8 cellular contexts compared by ENCODE assay signal in the genomic region with DNA sequence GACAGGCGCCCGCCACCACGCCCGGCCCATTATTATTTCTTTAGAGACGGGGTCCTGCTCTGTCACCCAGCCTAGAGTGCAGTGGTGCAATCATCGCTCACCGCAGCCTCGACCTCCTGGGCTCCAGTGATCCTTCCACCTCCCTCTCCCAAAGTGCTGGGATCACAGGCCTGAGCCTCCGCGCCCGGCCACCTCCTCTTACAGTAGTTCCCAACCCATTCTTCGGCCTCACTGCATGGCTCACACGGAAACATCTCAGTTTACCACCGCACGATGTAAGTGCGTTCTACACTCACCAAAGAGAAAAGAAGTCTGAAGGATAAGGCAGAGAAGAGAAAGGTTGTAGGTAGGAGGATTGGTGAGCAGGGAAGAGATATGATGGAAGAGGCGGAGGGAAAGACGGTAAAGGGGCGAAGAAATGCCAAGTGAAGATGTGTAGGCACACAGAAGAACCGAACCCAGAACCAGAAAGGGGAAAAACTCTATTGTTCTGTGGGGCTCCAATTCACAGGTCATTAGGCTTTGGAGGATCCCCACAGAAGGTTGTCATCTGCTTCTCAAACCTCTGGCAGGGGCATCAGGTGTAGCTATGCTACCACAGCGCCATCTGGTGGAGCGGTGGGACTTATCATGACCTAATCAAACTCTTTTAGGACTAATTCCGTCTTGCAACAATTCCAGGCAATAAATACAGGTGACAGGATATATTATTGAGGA.
DNase-seq lines count a peak whose midpoint lies in the region; ATAC-seq, FAIRE-seq and TF ChIP-seq lines count a peak whose summit lies in the region.

No MANE protein-coding gene starts in this region.

- FAIRE-seq in GM12891 (lab: Jason Lieb, UNC) (peak; percentile 88), keratinocyte (lab: Jason Lieb, UNC) (peak; percentile 26)

- H3K27ac ChIP-seq in keratinocyte (ENCODE audit: control insufficient read depth, insufficient read depth, low read length), result no peak overlapping the region

- H3K9me3 ChIP-seq in keratinocyte (ENCODE audit: control insufficient read depth, low read depth, low read length), result no peaks in the 10 kb centered on the region

- ATAC-seq in HG03103 (IDR thresholded peaks at IDR 0.05; ENCODE audit: low read depth, unreplicated experiment), result peak; percentile 61
- no peak for ATAC-seq in GM21737 (IDR thresholded peaks at IDR 0.05; ENCODE audit: unreplicated experiment)

- H3K4me2 ChIP-seq in keratinocyte (ENCODE audit: control insufficient read depth, extremely low read depth, insufficient read depth, low read depth, low read length), result no peak overlapping the region

- no peak overlapping the region for H2AFZ ChIP-seq in keratinocyte (ENCODE audit: control insufficient read depth, low read length)

- TF ChIP-seq POLR2A in GM12891 (IDR thresholded peaks at IDR 0.05; ENCODE audit: low read depth, low read length), result no peak

- peaks cover 19% of the 10 kb centered on the region for H3K4me1 ChIP-seq in keratinocyte (ENCODE audit: control insufficient read depth, extremely low read depth, insufficient read depth, low read length)

- H3K79me2 ChIP-seq in keratinocyte (ENCODE audit: control insufficient read depth, insufficient read depth, low read length), result no peaks in the 10 kb centered on the region

- no peaks in the 10 kb centered on the region for H3K36me3 ChIP-seq in keratinocyte (ENCODE audit: control insufficient read depth in 2 of 2, extremely low read depth in 1 of 2, insufficient read depth in 2 of 2, low read length in 2 of 2)

- dilution Hi-C loops in keratinocyte (cut with MboI; ENCODE audit: extremely low pct_ligation_motif_present, low sequenced_read_pairs), result no loop called here

- no peaks in the 10 kb centered on the region for H3K9me1 ChIP-seq in keratinocyte (ENCODE audit: control insufficient read depth, extremely low read depth, insufficient read depth, low read length)

- H4K20me1 ChIP-seq in keratinocyte (ENCODE audit: control insufficient read depth, extremely low read depth, insufficient read depth, low read length), result no peaks in the 10 kb centered on the region

- H3K4me3 ChIP-seq in cardiac fibroblast (replicated peaks in 1 of 2; ENCODE audit: low read depth in 2 of 2, low read length in 2 of 2) (no peak overlapping the region), keratinocyte (ENCODE audit: control insufficient read depth in 2 of 3, extremely low read depth in 1 of 3, insufficient read depth in 2 of 3, low read depth in 1 of 3, low read length in 3 of 3) (no peak overlapping the region)

- TF ChIP-seq CTCF in cardiac fibroblast (IDR thresholded peaks at IDR 0.05; ENCODE audit: low read depth, low read length), result peak; percentile 92
- TF ChIP-seq CTCF in keratinocyte (optimal IDR thresholded peaks at IDR 0.05 in 1 of 3, IDR thresholded peaks at IDR 0.05 in 1 of 3, conservative IDR thresholded peaks at IDR 0.05 in 1 of 3; ENCODE audit: extremely low read depth in 1 of 3, insufficient read depth in 2 of 3, low read length in 3 of 3), result peak; percentile 77 to 89 (median 85)

- H3K27me3 ChIP-seq in keratinocyte (ENCODE audit: control insufficient read depth, extremely low read depth, insufficient read depth, low read length), result no peaks in the 10 kb centered on the region

- DNase-seq in GM12891 (ENCODE audit: insufficient read length, low spot score) (peak; percentile 66), NCI-H345 (lab: John Stamatoyannopoulos, UW) (peak; percentile 74), cardiac fibroblast (ENCODE audit: low read depth in 2 of 2) (peak; percentile 93 to 94), keratinocyte (ENCODE audit: low read depth, low spot score) (no peak)
- DNase-seq in activated CD4-positive, CD25-positive, alpha-beta regulatory T cell (lab: John Stamatoyannopoulos, UW), result peak; percentile 59 to 87 (median 72)
- peak; percentile 75 to 86 for DNase-seq in stimulated activated CD4-positive, alpha-beta T cell treated with anti-CD3 and anti-CD28 coated beads, Interleukin-1b, Interleukin-23, amount 100 ng/mL, for 4 hours (ENCODE audit: low read depth in 2 of 2)

- H3K9ac ChIP-seq in keratinocyte (ENCODE audit: control insufficient read depth, extremely low read depth, insufficient read depth, low read length), result no peak overlapping the region

TF ChIP-seq in GM12891, 5 proteins besides CTCF, POLR2A, EP300 and RAD21:
- no peak for TF ChIP-seq PAX5 (IDR thresholded peaks at IDR 0.05; ENCODE audit: insufficient read depth, low read length, severe bottlenecking)
